ENCODE assay signal across 20 cellular contexts in genomic region chr7:125529237-125529636, GRCh38.
"Had no signal": no experiment of that assay in that cellular context is flagged by ENCODE, and none has a peak within 500 bp of the region (broad histone marks: within the 10 kb centered on the region; RNA-seq: fewer than 3 reads in every experiment).

No MANE protein-coding gene starts in this region.

- H3K9me3 ChIP-seq: right atrium auricular region, stomach, thoracic aorta, transverse colon had no signal

- DNase-seq: effector memory CD4-positive, alpha-beta T cell; foreskin melanocyte; head of caudate nucleus; kidney; left colon; left ventricle myocardium superior; naive thymus-derived CD4-positive, alpha-beta T cell; nephron progenitor cell; small intestine; stimulated activated CD4-positive, alpha-beta T cell treated with anti-CD3 and anti-CD28 coated beads, Interleukin-12 subunit alpha, Interleukin-12 subunit beta, amount 100 ng/mL, for 4 hours; stimulated activated naive CD4-positive, alpha-beta T cell; stomach; substantia nigra; transverse colon had no signal

- H3K27ac ChIP-seq: epithelial cell of prostate, hepatocyte, parathyroid adenoma, right atrium auricular region, stomach, thoracic aorta, transverse colon had no signal

- H3K27me3 ChIP-seq: hepatocyte, right atrium auricular region, stomach, transverse colon had no signal

- H3K4me3 ChIP-seq: hepatocyte, lung, right atrium auricular region, stomach, thoracic aorta, transverse colon had no signal

- H3K36me3 ChIP-seq: right atrium auricular region, stomach, thoracic aorta, transverse colon had no signal

- H3K4me1 ChIP-seq: parathyroid adenoma, right atrium auricular region, stomach, transverse colon had no signal
